ENCODE assay signal across 12 cellular contexts in genomic region chr5:149932445-149933350, GRCh38. TPM values are rescaled to one million over a fixed set of nuclear protein-coding genes. Genes with fewer than 3 reads are reported as not detected.
DNase-seq lines count a peak whose midpoint lies in the region; ATAC-seq, FAIRE-seq and TF ChIP-seq lines count a peak whose summit lies in the region.
"Had no signal": no experiment of that assay in that cellular context is flagged by ENCODE, and none has a peak within 500 bp of the region (broad histone marks: within the 10 kb centered on the region; RNA-seq: fewer than 3 reads in every experiment).

No MANE protein-coding gene starts in this region.

- peak overlapping the region; percentile 97 for H2AFZ ChIP-seq in K562 (ENCODE audit: low read depth, low read length)

- TF ChIP-seq CTCF in A673 (conservative IDR thresholded peaks at IDR 0.05; ENCODE audit: low read depth, low read length) (0 out of 2 replicates have a peak, but pooled peaks have one; percentile 23), K562 (IDR thresholded peaks at IDR 0.05 in 2 of 3, conservative IDR thresholded peaks at IDR 0.05 in 1 of 3; ENCODE audit: insufficient read depth in 2 of 3, low read depth in 1 of 3, low read length in 3 of 3) (0 out of 6 replicates have a peak, but pooled peaks of 2 of the 3 experiments have one; percentile 9 to 12)

- POLR2A ChIA-PET in A673 (lab: Charles Lee; ENCODE audit: low non-redundant PET), result no interaction called here
- POLR2A ChIA-PET in K562 (lab: Yijun Ruan, JAX), result interaction anchor here (0.5 to 1.1 kb wide), 3 partner anchors 27 to 746 kb away, joined by 3 read pairs; no protein-coding TSS in a partner anchor

- peak overlapping the region; percentile 32 for H3K4me2 ChIP-seq in K562 (ENCODE audit: insufficient read depth, low read length)

- H3K9me3 ChIP-seq in A673 (ENCODE audit: low read depth, low read length, poor library complexity, severe bottlenecking) (peaks cover 2% of the 10 kb centered on the region), K562 (replicated peaks; ENCODE audit: control insufficient read depth, insufficient read depth, low read depth, low read length) (no peaks in the 10 kb centered on the region)
- H3K9me3 ChIP-seq: uterus had no signal

- CTCF ChIA-PET in A673 (lab: Charles Lee) (no interaction called here), K562 (lab: Yijun Ruan, JAX; ENCODE audit: low intra/inter-chr PET ratio) (no interaction called here)

- no peaks in the 10 kb centered on the region for H3K79me2 ChIP-seq in K562 (ENCODE audit: control insufficient read depth, insufficient read depth, low read length)

- intact Hi-C loops in A673 (cut with micrococcal nuclease; ENCODE audit: unreplicated experiment) (no loop called here), K562 (cut with micrococcal nuclease) (no loop called here)

- TF ChIP-seq EP300 in K562 (IDR thresholded peaks at IDR 0.05; ENCODE audit: low read length), result no peak

- DNase-seq in A673 (ENCODE audit: low spot score) (no peak), HuH-7.5 (ENCODE audit: low spot score) (peak; percentile 45), K562 (ENCODE audit: extremely low read depth in 1 of 4, low spot score in 3 of 4) (no peak), left kidney (ENCODE audit: low read depth, low spot score) (peak; percentile 30), NCI-H1436 (lab: John Stamatoyannopoulos, UW) (no peak), amygdala (lab: John Stamatoyannopoulos, UW) (no peak), 8988T (no peak)
- DNase-seq: CD4-positive, alpha-beta T cell; RPMI8226; stimulated activated CD4-positive, alpha-beta T cell treated with anti-CD3 and anti-CD28 coated beads, Interleukin-2, amount 100 ng/mL, for 48 hours had no signal

- no peaks in the 10 kb centered on the region for H4K20me1 ChIP-seq in K562 (replicated peaks; ENCODE audit: control insufficient read depth, insufficient read depth, low read length)

- H3K36me3 ChIP-seq in A673 (ENCODE audit: insufficient read depth, low read length, poor library complexity, severe bottlenecking), result no peaks in the 10 kb centered on the region
- no peaks in the 10 kb centered on the region for H3K36me3 ChIP-seq in K562 (ENCODE audit: control insufficient read depth, insufficient read depth, low read length)
- H3K36me3 ChIP-seq: uterus had no signal

- TF ChIP-seq RAD21 in K562 (CRISPR knock-in tag; conservative IDR thresholded peaks at IDR 0.05 in 1 of 2, IDR thresholded peaks at IDR 0.05 in 1 of 2), result no peak

- WGBS in K562 (ENCODE audit: insufficient coverage, low coverage, missing lambda C conversion rate), result 81% methylated on average over 19 of the region's 25 CpGs

- no peaks in the 10 kb centered on the region for H3K27me3 ChIP-seq in A673 (replicated peaks; ENCODE audit: insufficient read depth, low read depth, low read length, poor library complexity)
- H3K27me3 ChIP-seq in K562 (ENCODE audit: control insufficient read depth in 2 of 2, insufficient read depth in 2 of 2, low read length in 2 of 2), result no peaks in the 10 kb centered on the region
- H3K27me3 ChIP-seq: uterus had no signal

- H3K27ac ChIP-seq in A673 (ENCODE audit: low read depth, low read length, poor library complexity, severe bottlenecking), result peak overlapping the region; percentile 98
- H3K27ac ChIP-seq in K562 (ENCODE audit: extremely low read depth, low read depth, low read length), result no peak overlapping the region
- H3K27ac ChIP-seq: uterus had no signal

- in situ Hi-C loops in K562 (cut with MboI), result no loop called here

- H3K9ac ChIP-seq in K562 (ENCODE audit: insufficient read depth in 1 of 2, low read depth in 2 of 2, low read length in 2 of 2), result peak overlapping the region; percentile 51 to 53; a peak in 3 of 4 replicates

- BruUV-seq in A673 (replicated peaks; lab: Mats Ljungman, UMichigan) (no TSS peak), K562 (replicated peaks; lab: Mats Ljungman, UMichigan) (no TSS peak)

- no peak for ATAC-seq in K562
- ATAC-seq in HG02840 (IDR thresholded peaks at IDR 0.05; ENCODE audit: low FRiP score, unreplicated experiment), result no peak

- no peak overlapping the region for H3K4me3 ChIP-seq in A673 (ENCODE audit: low read depth, low read length, poor library complexity, severe bottlenecking)
- H3K4me3 ChIP-seq in K562, result no peak overlapping the region
- H3K4me3 ChIP-seq: uterus had no signal

- no peaks in the 10 kb centered on the region for H3K9me1 ChIP-seq in K562 (ENCODE audit: control insufficient read depth, insufficient read depth, low read length)

- H3K4me1 ChIP-seq in A673 (ENCODE audit: insufficient read depth, low read length, poor library complexity, severe bottlenecking) (peaks cover 66% of the 10 kb centered on the region), K562 (replicated peaks in 1 of 2; ENCODE audit: control insufficient read depth in 2 of 2, insufficient read depth in 2 of 2, low read length in 2 of 2) (peaks cover 5 to 28% of the 10 kb centered on the region in 2 experiments)
- H3K4me1 ChIP-seq: uterus had no signal

- TF ChIP-seq POLR2A in K562 (conservative IDR thresholded peaks at IDR 0.05), result no peak

- no peak for FAIRE-seq in K562 (lab: Jason Lieb, UNC)

TF ChIP-seq in K562, 482 proteins besides CTCF, POLR2A, EP300 and RAD21 (continues in another document):
- peak; percentile 88 for TF ChIP-seq ZBTB33 (CRISPR knock-in tag; IDR thresholded peaks at IDR 0.05)
- peak; percentile 47; the same call in 1 of the 2 replicates for TF ChIP-seq C11orf30 (IDR thresholded peaks at IDR 0.05; ENCODE audit: low read depth)
- TF ChIP-seq ZNF316 (IDR thresholded peaks at IDR 0.05), result peak; percentile 72

RNA-seq across cellular contexts. Expression of gene PDE6A, which starts 11.9 kb away (rescaled TPM):
- total RNA-seq in A673 (2021) (0.39 and 0.49 TPM in 2 replicates), K562 (2014; rRNA removed) (not detected in 2 replicates), K562 (2014; rRNA removed; fragmentation: Illumina TruSeq; extraction: Trizol) (not detected in 2 replicates), K562 (2015; rRNA removed; fragmentation: Illumina TruSeq; extraction: Trizol) (0.04 TPM in 2 replicates), K562 (2021) (not detected in 2 replicates)
- total RNA-seq in K562 (2011; cell fraction: chromatin; rRNA removed; ENCODE audit: low replicate concordance), result not detected in 2 replicates
- total RNA-seq in K562 (2011; cell fraction: nucleolus; rRNA removed), result not detected in 2 replicates
- 0.23 TPM in 1 of 2 replicates, not detected in the other for total RNA-seq in K562 (2011; cell fraction: nucleoplasm; rRNA removed)
- polyA plus RNA-seq in K562 (2011; rRNA removed) (not detected in 2 replicates), K562 (2014; fragmentation: Illumina TruSeq; extraction: Trizol) (0.03 TPM in 1 of 2 replicates, not detected in the other), K562 (2014; fragmentation: Nextera tagmentation; extraction: Ambion mirVana) (under 1 TPM in 1 of 2 experiments, not detected in 1; 0.01 TPM), K562 (2014; rRNA removed) (0.01 TPM in 1 of 2 replicates, not detected in the other)
- 0.03 TPM in 1 of 2 replicates, not detected in the other for polyA plus RNA-seq in K562 (2011; cell fraction: cytosol; rRNA removed)
- polyA plus RNA-seq in K562 (2011; cell fraction: nucleus; rRNA removed), result not detected in 2 replicates
- polyA plus RNA-seq in K562 (2012), result 0.04 and 0.05 TPM in 2 replicates
- polyA minus RNA-seq in K562 (2011; rRNA and poly(A)+ RNA removed), result not detected in 2 replicates
- not detected in 2 replicates for polyA minus RNA-seq in K562 (2011; cell fraction: cytosol; rRNA and poly(A)+ RNA removed)
- polyA minus RNA-seq in K562 (2011; cell fraction: nucleus; rRNA and poly(A)+ RNA removed), result not detected in 2 replicates
- total RNA-seq: CD4-positive, alpha-beta T cell had no signal

RNA-seq across cellular contexts. Expression of gene SLC26A2, which starts 27.9 kb away (rescaled TPM):
- total RNA-seq in A673 (2021) (83.0 and 96.6 TPM in 2 replicates), K562 (2014; rRNA removed) (3.1 and 3.6 TPM in 2 replicates), K562 (2014; rRNA removed; fragmentation: Illumina TruSeq; extraction: Trizol) (4.3 and 5.6 TPM in 2 replicates), K562 (2015; rRNA removed; fragmentation: Illumina TruSeq; extraction: Trizol) (5.8 and 6.3 TPM in 2 replicates), K562 (2021) (4.1 and 4.9 TPM in 2 replicates)
- total RNA-seq in K562 (2011; cell fraction: chromatin; rRNA removed; ENCODE audit: low replicate concordance), result 6.6 and 7.6 TPM in 2 replicates
- total RNA-seq in K562 (2011; cell fraction: nucleolus; rRNA removed), result 4.6 and 5.3 TPM in 2 replicates
- total RNA-seq in K562 (2011; cell fraction: nucleoplasm; rRNA removed), result 6.6 and 9.2 TPM in 2 replicates
- polyA plus RNA-seq in K562 (2011; rRNA removed) (4.7 and 4.9 TPM in 2 replicates), K562 (2014; fragmentation: Illumina TruSeq; extraction: Trizol) (3.3 and 3.5 TPM in 2 replicates), K562 (2014; fragmentation: Nextera tagmentation; extraction: Ambion mirVana) (1 to 10 TPM; 1.1 to 2.0 TPM), K562 (2014; rRNA removed) (2.6 TPM in 2 replicates)
- polyA plus RNA-seq in K562 (2011; cell fraction: cytosol; rRNA removed), result 1.2 and 3.2 TPM in 2 replicates
- polyA plus RNA-seq in K562 (2011; cell fraction: nucleus; rRNA removed), result 1.7 and 3.6 TPM in 2 replicates
- polyA plus RNA-seq in K562 (2012), result 2.9 and 4.4 TPM in 2 replicates
- 13.8 and 13.9 TPM in 2 replicates for polyA minus RNA-seq in K562 (2011; rRNA and poly(A)+ RNA removed)
- polyA minus RNA-seq in K562 (2011; cell fraction: cytosol; rRNA and poly(A)+ RNA removed), result 4.2 and 6.2 TPM in 2 replicates
- 1.9 and 4.0 TPM in 2 replicates for polyA minus RNA-seq in K562 (2011; cell fraction: nucleus; rRNA and poly(A)+ RNA removed)

Comparison
In these comparisons a context has a peak if more than half of its experiments do, and no peak if none do; other contexts are left out.
1. DNase-seq: peak in HuH-7.5 (single experiment) and left kidney (single experiment); none in A673 (single experiment), K562 (0 of 4), NCI-H1436 (single experiment), amygdala (0 of 56) and 8988T (single experiment).